In the genomic region with DNA sequence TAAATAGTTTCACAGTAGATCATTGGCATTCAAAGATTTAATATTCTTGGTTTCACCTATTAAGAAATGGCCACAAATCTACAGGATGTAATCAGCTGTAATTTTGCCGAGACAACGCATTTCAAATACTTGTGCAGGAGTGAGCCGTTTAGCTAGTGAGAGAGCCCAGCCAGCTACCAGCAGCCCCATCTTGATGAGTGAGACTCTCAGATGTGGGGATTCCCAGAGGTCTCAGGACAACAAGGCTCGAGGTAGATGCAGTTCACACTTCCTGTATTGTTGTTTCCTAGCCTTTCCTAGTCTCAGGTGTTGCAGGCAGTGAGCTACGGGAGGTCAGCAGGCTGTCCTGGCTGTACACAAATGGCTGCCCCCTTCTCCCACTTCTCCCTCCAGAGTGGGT, we compare ENCODE assay signal across 28 cellular contexts.
DNase-seq lines count a peak whose midpoint lies in the region; ATAC-seq, FAIRE-seq and TF ChIP-seq lines count a peak whose summit lies in the region.
"Had no signal": no experiment of that assay in that cellular context is flagged by ENCODE, and none has a peak within 500 bp of the region (broad histone marks: within the 10 kb centered on the region; RNA-seq: fewer than 3 reads in every experiment).

No MANE protein-coding gene starts in this region.

- WGBS in HepG2 (ENCODE audit: low lambda C conversion rate): 34% methylated on average over 5 of the region's 5 CpGs
- WGBS in right lobe of liver (ENCODE audit: insufficient coverage, low coverage, low lambda C conversion rate, missing lambda C conversion rate): 72% methylated on average over 5 of the region's 5 CpGs
- WGBS in body of pancreas, 2 donors: 34 to 37% methylated on average over 5 of the region's 5 CpGs

- FAIRE-seq in HepG2 (lab: Jason Lieb, UNC): no peak
- FAIRE-seq: GM12891, K562, RCC 7860 had no signal

- H3K36me3 ChIP-seq in HepG2 (replicated peaks in 1 of 2; ENCODE audit: control insufficient read depth in 1 of 2, insufficient read depth in 2 of 2, low read length in 2 of 2): no peaks in the 10 kb centered on the region
- no peaks in the 10 kb centered on the region for H3K36me3 ChIP-seq in right lobe of liver
- no peaks in the 10 kb centered on the region for H3K36me3 ChIP-seq in body of pancreas (replicated peaks in 1 of 2; ENCODE audit: insufficient read depth in 1 of 2, low read depth in 2 of 2)
- H3K36me3 ChIP-seq in uterus: no peaks in the 10 kb centered on the region
- H3K36me3 ChIP-seq: BLaER1 treated with 17β-estradiol and CSF1 and Interleukin-3, amounts not matched to agents 10 nM and 100 nM; SJSA1 had no signal

- peaks cover 90% of the 10 kb centered on the region for H3K4me1 Mint-ChIP-seq in mesothelial cell of epicardium
- H3K4me1 Mint-ChIP-seq: CD4-positive, alpha-beta memory T cell had no signal

- H3K9me3 Mint-ChIP-seq in mesothelial cell of epicardium: no peaks in the 10 kb centered on the region

- CTCF ChIA-PET in HepG2 (lab: Yijun Ruan, JAX; ENCODE audit: low intra/inter-chr PET ratio, low total read pairs): no interaction called here

- POLR2A ChIA-PET in HepG2 (lab: Yijun Ruan, JAX): no interaction called here

- TF ChIP-seq POLR2A in HepG2 (IDR thresholded peaks at IDR 0.05; ENCODE audit: insufficient read depth in 1 of 2, low read depth in 2 of 2, low read length in 2 of 2) (no peak), right lobe of liver (IDR thresholded peaks at IDR 0.05) (no peak), body of pancreas (IDR thresholded peaks at IDR 0.05) (no peak), uterus (IDR thresholded peaks at IDR 0.05) (no peak)

- no peaks in the 10 kb centered on the region for H3K79me2 ChIP-seq in HepG2 (ENCODE audit: insufficient read depth, low read length)

- no peak for DNase-seq in HepG2 (ENCODE audit: low spot score)
- no peak for DNase-seq in right lobe of liver
- DNase-seq in body of pancreas: peak in 2 of 4 donors; percentile 29 to 41
- DNase-seq in mesothelial cell of epicardium (ENCODE audit: low spot score in 2 of 2, unreplicated experiment in 2 of 2): no peak
- no peak for DNase-seq in uterus
- DNase-seq in activated CD4-positive, alpha-beta T cell treated with anti-CD3 and anti-CD28 coated beads for 1 hour: no peak
- no peak for DNase-seq in hepatic stellate cell (ENCODE audit: low spot score)
- DNase-seq in SW480 (ENCODE audit: low spot score): no peak
- DNase-seq: ACHN; Caco-2; CD4-positive, alpha-beta memory T cell; DMS 273 treated with DMSO at 0.1 percent for 48 hours; DMS79 treated with DMSO at 0.1 percent for 48 hours; GOT3; NCI-H1092; NCI-H146; NCI-H2029; NCI-H226; NCI-H524; NCI-H774 had no signal

- BruUV-seq in HepG2 (replicated peaks; lab: Mats Ljungman, UMichigan): no TSS peak

- H3K27me3 Mint-ChIP-seq in mesothelial cell of epicardium (ENCODE audit: low read depth): no peaks in the 10 kb centered on the region

- H3K27ac ChIP-seq in HepG2 (ENCODE audit: extremely low read length, insufficient read depth, low read length) (no peak overlapping the region), right lobe of liver (no peak overlapping the region), body of pancreas (peak overlapping the region; percentile 47 to 67 (median 55)), uterus (peak overlapping the region; percentile 14 to 26)
- H3K27ac ChIP-seq: 22Rv1; BLaER1 treated with 17β-estradiol and CSF1 and Interleukin-3, amounts not matched to agents 10 nM and 100 nM; SJSA1 had no signal

- TF ChIP-seq CTCF in HepG2 (CRISPR knock-in tag; IDR thresholded peaks at IDR 0.05) (no peak), right lobe of liver (IDR thresholded peaks at IDR 0.05) (no peak), body of pancreas (IDR thresholded peaks at IDR 0.05) (no peak), mesothelial cell of epicardium (IDR thresholded peaks at IDR 0.05; ENCODE audit: unreplicated experiment) (no peak), uterus (IDR thresholded peaks at IDR 0.05) (no peak)

- no peak for TF ChIP-seq RAD21 in HepG2 (CRISPR knock-in tag; IDR thresholded peaks at IDR 0.05)

- ATAC-seq in HepG2 (no peak), right lobe of liver (no peak), body of pancreas (peak; percentile 12)
- ATAC-seq: HCT116, K562, Right ventricle myocardium inferior had no signal

- intact Hi-C loops in HepG2 (cut with micrococcal nuclease; ENCODE audit: unreplicated experiment): no loop called here
- intact Hi-C loops in right lobe of liver (cut with DNase I): no loop called here
- intact Hi-C loops in body of pancreas (cut with DNase I): no loop called here
- intact Hi-C loops in uterus (cut with DNase I; ENCODE audit: low total_unique reads): no loop called here

- H3K27me3 ChIP-seq in HepG2 (ENCODE audit: control insufficient read depth in 1 of 2, insufficient read depth in 2 of 2, low read length in 2 of 2) (no peaks in the 10 kb centered on the region), right lobe of liver (no peaks in the 10 kb centered on the region), body of pancreas (no peaks in the 10 kb centered on the region), uterus (no peaks in the 10 kb centered on the region)
- H3K27me3 ChIP-seq: BLaER1 treated with 17β-estradiol and CSF1 and Interleukin-3, amounts not matched to agents 10 nM and 100 nM; SJSA1 had no signal

- no peak overlapping the region for H3K9ac ChIP-seq in HepG2 (ENCODE audit: insufficient read depth, low read depth, low read length)
- H3K9ac ChIP-seq: BLaER1 treated with 17β-estradiol and CSF1 and Interleukin-3, amounts not matched to agents 10 nM and 100 nM had no signal

- no peak overlapping the region for H2AFZ ChIP-seq in HepG2 (ENCODE audit: low read length)

- no peak overlapping the region for H3K4me3 Mint-ChIP-seq in mesothelial cell of epicardium
- H3K4me3 Mint-ChIP-seq: CD4-positive, alpha-beta memory T cell had no signal

- in situ Hi-C loops in HepG2 (cut with HindIII; ENCODE audit: extremely low pct_ligation_motif_present, low pct_unique_long_range_greater_than_20kb): no loop called here

- H3K4me1 ChIP-seq in HepG2 (ENCODE audit: insufficient read depth, low read length): no peaks in the 10 kb centered on the region
- H3K4me1 ChIP-seq in right lobe of liver: peaks cover 0 to 6% (median 0%) of the 10 kb centered on the region in 4 donors
- peaks cover 78% of the 10 kb centered on the region for H3K4me1 ChIP-seq in body of pancreas
- H3K4me1 ChIP-seq in uterus: peaks cover 7 to 12% of the 10 kb centered on the region in 2 donors
- H3K4me1 ChIP-seq: SJSA1 had no signal

- TF ChIP-seq EP300 in HepG2 (IDR thresholded peaks at IDR 0.05; ENCODE audit: low read depth in 2 of 2, low read length in 2 of 2): no peak
- no peak for TF ChIP-seq EP300 in HepG2 (CRISPR knock-in tag; IDR thresholded peaks at IDR 0.05; ENCODE audit: borderline replicate concordance)

- H4K20me1 ChIP-seq in HepG2 (ENCODE audit: insufficient read depth, low read length): 0 out of 2 replicates have a peak, but pooled peaks cover 3% of the 10 kb centered on the region
- H4K20me1 ChIP-seq: BLaER1 treated with 17β-estradiol and CSF1 and Interleukin-3, amounts not matched to agents 10 nM and 100 nM had no signal

- H3K27ac Mint-ChIP-seq in mesothelial cell of epicardium: peak overlapping the region; percentile 80
- H3K27ac Mint-ChIP-seq: CD4-positive, alpha-beta memory T cell had no signal

- H3K4me2 ChIP-seq in HepG2 (ENCODE audit: low read depth, low read length): no peak overlapping the region
- H3K4me2 ChIP-seq: BLaER1 treated with 17β-estradiol and CSF1 and Interleukin-3, amounts not matched to agents 10 nM and 100 nM had no signal

- H3K9me3 ChIP-seq in HepG2 (ENCODE audit: low read length) (no peaks in the 10 kb centered on the region), right lobe of liver (no peaks in the 10 kb centered on the region), body of pancreas (no peaks in the 10 kb centered on the region), uterus (no peaks in the 10 kb centered on the region)
- H3K9me3 ChIP-seq: SJSA1 had no signal

- peaks cover 9% of the 10 kb centered on the region for H3K36me3 Mint-ChIP-seq in mesothelial cell of epicardium
- H3K36me3 Mint-ChIP-seq: CD4-positive, alpha-beta memory T cell had no signal

- no peak overlapping the region for H3K4me3 ChIP-seq in HepG2 (replicated peaks in 1 of 3; ENCODE audit: insufficient read depth in 1 of 3, low read depth in 2 of 3, low read length in 3 of 3)
- no peak overlapping the region for H3K4me3 ChIP-seq in right lobe of liver
- H3K4me3 ChIP-seq in body of pancreas: no peak overlapping the region
- H3K4me3 ChIP-seq in uterus: no peak overlapping the region
- H3K4me3 ChIP-seq: BLaER1 treated with 17β-estradiol and CSF1 and Interleukin-3, amounts not matched to agents 10 nM and 100 nM; K562; SJSA1 had no signal

TF ChIP-seq in HepG2, 621 proteins besides CTCF, POLR2A, EP300 and RAD21:
- TF ChIP-seq RXRB (CRISPR knock-in tag; IDR thresholded peaks at IDR 0.05; ENCODE audit: borderline replicate concordance) (no peak), MAFK (conservative IDR thresholded peaks at IDR 0.05 in 1 of 2, IDR thresholded peaks at IDR 0.05 in 1 of 2; ENCODE audit: low read length in 2 of 2) (peak in 1 of 2 experiments; percentile 14; a peak in 1 of 4 replicates), MAFF (IDR thresholded peaks at IDR 0.05; ENCODE audit: low read depth, low read length) (0 out of 2 replicates have a peak, but pooled peaks have one; percentile 11)

Comparison
In these comparisons a context has a peak if more than half of its experiments do, and no peak if none do; other contexts are left out.
1. H3K27ac ChIP-seq: peak in body of pancreas (4 of 4) and uterus (2 of 2); none in HepG2 (single experiment) and right lobe of liver (0 of 3).